Comparison of ENCODE assay signal across 1 cellular context in the genomic region with DNA sequence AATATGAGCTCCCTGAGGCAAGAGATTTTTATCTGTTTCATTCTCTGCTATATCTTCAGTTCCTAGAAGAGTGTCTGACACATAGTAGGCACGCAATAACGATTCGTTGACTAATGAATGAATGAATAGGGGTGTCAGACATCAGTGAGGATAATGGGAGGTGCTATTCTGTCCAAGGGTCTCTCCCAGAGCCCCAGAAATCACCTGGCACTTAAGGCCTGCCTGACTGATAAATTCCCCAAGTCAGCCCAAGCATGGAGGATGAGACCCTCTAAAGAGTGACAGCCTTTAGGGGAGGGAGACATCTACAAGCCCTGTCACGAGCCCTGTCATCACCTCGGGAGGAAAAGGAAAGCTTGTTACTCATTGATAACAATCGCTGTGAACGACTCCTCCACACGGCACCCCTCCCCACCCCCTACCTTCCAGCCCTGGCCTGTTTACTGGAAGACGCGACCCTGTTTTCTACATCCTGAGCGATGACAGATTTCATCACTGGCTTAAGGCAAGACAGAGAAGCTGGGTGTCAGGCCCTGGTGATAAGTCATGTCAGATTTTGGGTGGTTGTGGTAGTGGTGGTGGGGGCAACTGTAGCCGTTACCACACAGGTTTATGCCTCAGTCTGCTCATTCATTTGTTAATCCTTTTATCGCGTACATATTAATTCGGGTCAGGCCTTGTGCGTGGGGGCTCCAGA.
TF ChIP-seq lines count a peak whose summit lies in the region.

No MANE protein-coding gene starts in this region.

TF ChIP-seq in K562, 482 proteins besides CTCF, POLR2A, EP300 and RAD21 (continued from another document and continues in another):
- TF ChIP-seq ZBTB12 (CRISPR knock-in tag; IDR thresholded peaks at IDR 0.05) (no peak; the same call in 1 of the 2 replicates), POLR3A (IDR thresholded peaks at IDR 0.05; ENCODE audit: borderline replicate concordance, extremely low read depth, insufficient read depth, insufficient read length) (no peak), ZBTB9 (CRISPR knock-in tag; IDR thresholded peaks at IDR 0.05) (no peak), MAZ (CRISPR knock-in tag; conservative IDR thresholded peaks at IDR 0.05 in 1 of 2, IDR thresholded peaks at IDR 0.05 in 1 of 2) (peak; percentile 90 to 95; a peak in 3 of 4 replicates), PYGO2 (tag; IDR thresholded peaks at IDR 0.05) (peak; percentile 46), ZBTB17 (CRISPR knock-in tag; IDR thresholded peaks at IDR 0.05) (no peak), FOXA1 (IDR thresholded peaks at IDR 0.05; ENCODE audit: borderline replicate concordance) (no peak), ZNF75A (CRISPR knock-in tag; IDR thresholded peaks at IDR 0.05) (0 out of 2 replicates have a peak, but pooled peaks have one; percentile 49), HDAC1 (IDR thresholded peaks at IDR 0.05) (peak in 1 of 2 experiments; percentile 87; a peak in 2 of 4 replicates), RFX1 (IDR thresholded peaks at IDR 0.05) (no peak), TFAM (CRISPR knock-in tag; conservative IDR thresholded peaks at IDR 0.05) (no peak), NONO (IDR thresholded peaks at IDR 0.05; ENCODE audit: low read depth in 2 of 2, low read length in 1 of 2) (no peak), HBP1 (CRISPR knock-in tag; IDR thresholded peaks at IDR 0.05) (no peak), LCOR (CRISPR knock-in tag; IDR thresholded peaks at IDR 0.05) (peak; percentile 96), COPS2 (conservative IDR thresholded peaks at IDR 0.05) (no peak), FOXJ3 (CRISPR knock-in tag; IDR thresholded peaks at IDR 0.05) (no peak), CLOCK (CRISPR knock-in tag; IDR thresholded peaks at IDR 0.05; ENCODE audit: borderline replicate concordance) (no peak), MCM5 (IDR thresholded peaks at IDR 0.05; ENCODE audit: low read depth) (no peak), ZNF232 (CRISPR knock-in tag; IDR thresholded peaks at IDR 0.05) (no peak), GTF2E2 (tag; IDR thresholded peaks at IDR 0.05) (no peak), ZKSCAN8 (CRISPR knock-in tag; IDR thresholded peaks at IDR 0.05) (no peak), RBM17 (IDR thresholded peaks at IDR 0.05; ENCODE audit: borderline replicate concordance, low read depth, low read length) (no peak), MCM3 (IDR thresholded peaks at IDR 0.05) (no peak), TRIM28 (IDR thresholded peaks at IDR 0.05) (0 out of 2 replicates have a peak, but pooled peaks have one; percentile 16), SRSF1 (IDR thresholded peaks at IDR 0.05; ENCODE audit: low read depth, low read length) (no peak), SMC3 (conservative IDR thresholded peaks at IDR 0.05; ENCODE audit: insufficient read depth, low read depth, low read length) (no peak), SETDB1 (IDR thresholded peaks at IDR 0.05; ENCODE audit: low read length) (no peak), MEF2D (tag; conservative IDR thresholded peaks at IDR 0.05; ENCODE audit: low read depth) (peak; percentile 87), GATAD2B (IDR thresholded peaks at IDR 0.05; ENCODE audit: borderline replicate concordance) (peak; percentile 97), SRSF9 (IDR thresholded peaks at IDR 0.05; ENCODE audit: borderline replicate concordance, low read depth, low read length) (no peak), HMG20B (CRISPR knock-in tag; IDR thresholded peaks at IDR 0.05) (no peak), ZNF707 (CRISPR knock-in tag; conservative IDR thresholded peaks at IDR 0.05) (no peak), L3MBTL2 (IDR thresholded peaks at IDR 0.05) (peak; percentile 66; the same call in 1 of the 2 replicates), ELF1 (tag; IDR thresholded peaks at IDR 0.05) (peak; percentile 55), SIN3A (IDR thresholded peaks at IDR 0.05; ENCODE audit: borderline replicate concordance in 2 of 2, control insufficient read depth in 1 of 2, low read depth in 2 of 2, low read length in 2 of 2) (no peak), ESRRA (IDR thresholded peaks at IDR 0.05; ENCODE audit: borderline replicate concordance, low read depth) (peak; percentile 68; the same call in 1 of the 2 replicates), CEBPG (CRISPR knock-in tag; IDR thresholded peaks at IDR 0.05) (peak; percentile 69), CEBPG (tag; conservative IDR thresholded peaks at IDR 0.05 in 1 of 2, IDR thresholded peaks at IDR 0.05 in 1 of 2) (peak; percentile 82 to 92), CBFA2T3 (IDR thresholded peaks at IDR 0.05) (peak; percentile 90), HNRNPH1 (optimal IDR thresholded peaks at IDR 0.05; ENCODE audit: low read depth, low read length) (no peak), ZNF134 (CRISPR knock-in tag; conservative IDR thresholded peaks at IDR 0.05) (no peak), PTTG1 (tag; IDR thresholded peaks at IDR 0.05; ENCODE audit: low read depth) (peak; percentile 26; the same call in 1 of the 2 replicates), MYBL2 (IDR thresholded peaks at IDR 0.05; ENCODE audit: low read depth) (no peak), MYBL2 (CRISPR knock-in tag; IDR thresholded peaks at IDR 0.05; ENCODE audit: borderline replicate concordance) (no peak), XRCC4 (IDR thresholded peaks at IDR 0.05; ENCODE audit: extremely low read depth, insufficient read depth, insufficient read length) (no peak), CC2D1A (IDR thresholded peaks at IDR 0.05) (0 out of 2 replicates have a peak, but pooled peaks have one; percentile 12), RBM25 (IDR thresholded peaks at IDR 0.05; ENCODE audit: low read depth, low read length, severe bottlenecking) (no peak), ZBED1 (IDR thresholded peaks at IDR 0.05) (no peak), TEAD2 (tag; IDR thresholded peaks at IDR 0.05) (no peak), RBBP5 (IDR thresholded peaks at IDR 0.05; ENCODE audit: borderline replicate concordance, insufficient read depth, low read length, poor library complexity, severe bottlenecking) (no peak), FOSL1 (tag; conservative IDR thresholded peaks at IDR 0.05) (peak; percentile 95), CREB1 (IDR thresholded peaks at IDR 0.05) (peak; percentile 42), CREB1 (CRISPR knock-in tag; IDR thresholded peaks at IDR 0.05) (peak; percentile 43; the same call in 1 of the 2 replicates), ZNF282 (CRISPR knock-in tag; IDR thresholded peaks at IDR 0.05) (no peak)
- TF ChIP-seq, protein P1, sequence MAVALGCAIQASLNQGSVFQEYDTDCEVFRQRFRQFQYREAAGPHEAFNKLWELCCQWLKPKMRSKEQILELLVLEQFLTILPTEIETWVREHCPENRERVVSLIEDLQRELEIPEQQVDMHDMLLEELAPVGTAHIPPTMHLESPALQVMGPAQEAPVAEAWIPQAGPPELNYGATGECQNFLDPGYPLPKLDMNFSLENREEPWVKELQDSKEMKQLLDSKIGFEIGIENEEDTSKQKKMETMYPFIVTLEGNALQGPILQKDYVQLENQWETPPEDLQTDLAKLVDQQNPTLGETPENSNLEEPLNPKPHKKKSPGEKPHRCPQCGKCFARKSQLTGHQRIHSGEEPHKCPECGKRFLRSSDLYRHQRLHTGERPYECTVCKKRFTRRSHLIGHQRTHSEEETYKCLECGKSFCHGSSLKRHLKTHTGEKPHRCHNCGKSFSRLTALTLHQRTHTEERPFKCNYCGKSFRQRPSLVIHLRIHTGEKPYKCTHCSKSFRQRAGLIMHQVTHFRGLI (CRISPR knock-in tag; IDR thresholded peaks at IDR 0.05) = no peak
- TF ChIP-seq, protein P2, sequence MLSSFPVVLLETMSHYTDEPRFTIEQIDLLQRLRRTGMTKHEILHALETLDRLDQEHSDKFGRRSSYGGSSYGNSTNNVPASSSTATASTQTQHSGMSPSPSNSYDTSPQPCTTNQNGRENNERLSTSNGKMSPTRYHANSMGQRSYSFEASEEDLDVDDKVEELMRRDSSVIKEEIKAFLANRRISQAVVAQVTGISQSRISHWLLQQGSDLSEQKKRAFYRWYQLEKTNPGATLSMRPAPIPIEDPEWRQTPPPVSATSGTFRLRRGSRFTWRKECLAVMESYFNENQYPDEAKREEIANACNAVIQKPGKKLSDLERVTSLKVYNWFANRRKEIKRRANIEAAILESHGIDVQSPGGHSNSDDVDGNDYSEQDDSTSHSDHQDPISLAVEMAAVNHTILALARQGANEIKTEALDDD (IDR thresholded peaks at IDR 0.05) = peak; percentile 83
- TF ChIP-seq, protein P3, sequence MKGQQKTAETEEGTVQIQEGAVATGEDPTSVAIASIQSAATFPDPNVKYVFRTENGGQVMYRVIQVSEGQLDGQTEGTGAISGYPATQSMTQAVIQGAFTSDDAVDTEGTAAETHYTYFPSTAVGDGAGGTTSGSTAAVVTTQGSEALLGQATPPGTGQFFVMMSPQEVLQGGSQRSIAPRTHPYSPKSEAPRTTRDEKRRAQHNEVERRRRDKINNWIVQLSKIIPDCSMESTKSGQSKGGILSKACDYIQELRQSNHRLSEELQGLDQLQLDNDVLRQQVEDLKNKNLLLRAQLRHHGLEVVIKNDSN (CRISPR knock-in tag; IDR thresholded peaks at IDR 0.05) = peak; percentile 55
- TF ChIP-seq, protein P4, sequence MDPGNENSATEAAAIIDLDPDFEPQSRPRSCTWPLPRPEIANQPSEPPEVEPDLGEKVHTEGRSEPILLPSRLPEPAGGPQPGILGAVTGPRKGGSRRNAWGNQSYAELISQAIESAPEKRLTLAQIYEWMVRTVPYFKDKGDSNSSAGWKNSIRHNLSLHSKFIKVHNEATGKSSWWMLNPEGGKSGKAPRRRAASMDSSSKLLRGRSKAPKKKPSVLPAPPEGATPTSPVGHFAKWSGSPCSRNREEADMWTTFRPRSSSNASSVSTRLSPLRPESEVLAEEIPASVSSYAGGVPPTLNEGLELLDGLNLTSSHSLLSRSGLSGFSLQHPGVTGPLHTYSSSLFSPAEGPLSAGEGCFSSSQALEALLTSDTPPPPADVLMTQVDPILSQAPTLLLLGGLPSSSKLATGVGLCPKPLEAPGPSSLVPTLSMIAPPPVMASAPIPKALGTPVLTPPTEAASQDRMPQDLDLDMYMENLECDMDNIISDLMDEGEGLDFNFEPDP (CRISPR knock-in tag; IDR thresholded peaks at IDR 0.05) = no peak
- TF ChIP-seq, protein P5, sequence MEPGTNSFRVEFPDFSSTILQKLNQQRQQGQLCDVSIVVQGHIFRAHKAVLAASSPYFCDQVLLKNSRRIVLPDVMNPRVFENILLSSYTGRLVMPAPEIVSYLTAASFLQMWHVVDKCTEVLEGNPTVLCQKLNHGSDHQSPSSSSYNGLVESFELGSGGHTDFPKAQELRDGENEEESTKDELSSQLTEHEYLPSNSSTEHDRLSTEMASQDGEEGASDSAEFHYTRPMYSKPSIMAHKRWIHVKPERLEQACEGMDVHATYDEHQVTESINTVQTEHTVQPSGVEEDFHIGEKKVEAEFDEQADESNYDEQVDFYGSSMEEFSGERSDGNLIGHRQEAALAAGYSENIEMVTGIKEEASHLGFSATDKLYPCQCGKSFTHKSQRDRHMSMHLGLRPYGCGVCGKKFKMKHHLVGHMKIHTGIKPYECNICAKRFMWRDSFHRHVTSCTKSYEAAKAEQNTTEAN (CRISPR knock-in tag; IDR thresholded peaks at IDR 0.05) = no peak
- TF ChIP-seq, protein P6, sequence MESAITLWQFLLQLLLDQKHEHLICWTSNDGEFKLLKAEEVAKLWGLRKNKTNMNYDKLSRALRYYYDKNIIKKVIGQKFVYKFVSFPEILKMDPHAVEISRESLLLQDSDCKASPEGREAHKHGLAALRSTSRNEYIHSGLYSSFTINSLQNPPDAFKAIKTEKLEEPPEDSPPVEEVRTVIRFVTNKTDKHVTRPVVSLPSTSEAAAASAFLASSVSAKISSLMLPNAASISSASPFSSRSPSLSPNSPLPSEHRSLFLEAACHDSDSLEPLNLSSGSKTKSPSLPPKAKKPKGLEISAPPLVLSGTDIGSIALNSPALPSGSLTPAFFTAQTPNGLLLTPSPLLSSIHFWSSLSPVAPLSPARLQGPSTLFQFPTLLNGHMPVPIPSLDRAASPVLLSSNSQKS (CRISPR knock-in tag; IDR thresholded peaks at IDR 0.05) = no peak
